In the genomic region with DNA sequence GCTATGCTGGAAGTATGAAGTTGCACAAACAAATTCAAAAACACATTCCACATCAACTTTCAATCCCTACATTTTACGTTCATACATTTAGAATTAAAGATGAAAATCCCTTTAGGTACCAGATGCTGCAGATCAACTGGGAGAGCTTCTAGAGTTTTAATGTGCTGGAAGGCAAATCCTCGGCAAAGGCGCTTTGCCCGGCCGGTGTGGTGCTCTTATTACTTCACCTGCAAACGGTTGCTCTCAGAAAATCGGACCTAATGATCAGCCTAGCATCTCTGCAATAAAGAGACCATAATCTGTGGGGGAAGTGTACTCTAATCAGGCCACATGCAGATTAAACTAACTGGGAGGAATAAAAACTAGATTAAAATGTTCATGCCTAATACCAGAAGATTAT, we compare ENCODE assay signal across 20 cellular contexts.
DNase-seq lines count a peak whose midpoint lies in the region; TF ChIP-seq lines count a peak whose summit lies in the region.
"Had no signal": no experiment of that assay in that cellular context is flagged by ENCODE, and none has a peak within 500 bp of the region (broad histone marks: within the 10 kb centered on the region; RNA-seq: fewer than 3 reads in every experiment).

No MANE protein-coding gene starts in this region.

- H3K9me3 ChIP-seq in WERI-Rb-1 (ENCODE audit: severe bottlenecking) (no peaks in the 10 kb centered on the region), osteoblast (ENCODE audit: low read depth, low read length) (no peaks in the 10 kb centered on the region)
- H3K9me3 ChIP-seq: A549; BLaER1 treated with 17β-estradiol and CSF1 and Interleukin-3, amounts not matched to agents 10 nM and 100 nM; Caco-2 had no signal

- H3K9me3 Mint-ChIP-seq in glutamatergic neuron (ENCODE audit: unreplicated experiment) = no peaks in the 10 kb centered on the region
- H3K9me3 Mint-ChIP-seq: CD4-positive, alpha-beta T cell; CD8-positive, alpha-beta T cell had no signal

- H3K27ac Mint-ChIP-seq in glutamatergic neuron (ENCODE audit: unreplicated experiment) = no peak overlapping the region
- H3K27ac Mint-ChIP-seq: B cell; CD4-positive, alpha-beta T cell; CD8-positive, alpha-beta T cell had no signal

- H3K4me3 ChIP-seq in WERI-Rb-1 (ENCODE audit: low read depth, low read length) = no peak overlapping the region
- H3K4me3 ChIP-seq in osteoblast (ENCODE audit: insufficient read depth, low read length) = no peak overlapping the region
- H3K4me3 ChIP-seq: A549; BLaER1 treated with 17β-estradiol and CSF1 and Interleukin-3, amounts not matched to agents 10 nM and 100 nM had no signal

- H3K79me2 ChIP-seq in osteoblast (ENCODE audit: insufficient read depth, low read length) = no peaks in the 10 kb centered on the region

- H3K27ac ChIP-seq in WERI-Rb-1 (peak overlapping the region; percentile 73), osteoblast (ENCODE audit: low read depth, low read length) (no peak overlapping the region)
- H3K27ac ChIP-seq: 22Rv1; A549; BLaER1 treated with 17β-estradiol and CSF1 and Interleukin-3, amounts not matched to agents 10 nM and 100 nM; C4-2B had no signal

- H3K27me3 ChIP-seq in WERI-Rb-1 (ENCODE audit: insufficient read depth, low read depth, severe bottlenecking) = no peaks in the 10 kb centered on the region
- no peaks in the 10 kb centered on the region for H3K27me3 ChIP-seq in osteoblast (ENCODE audit: insufficient read depth, low read length)
- H3K27me3 ChIP-seq: BLaER1 treated with 17β-estradiol and CSF1 and Interleukin-3, amounts not matched to agents 10 nM and 100 nM had no signal

- H3K36me3 ChIP-seq in WERI-Rb-1 (no peaks in the 10 kb centered on the region), osteoblast (ENCODE audit: insufficient read depth, low read length) (no peaks in the 10 kb centered on the region)

- H3K36me3 Mint-ChIP-seq in glutamatergic neuron (ENCODE audit: unreplicated experiment) = no peaks in the 10 kb centered on the region

- no peak overlapping the region for H3K4me2 ChIP-seq in osteoblast (ENCODE audit: insufficient read depth, low read length)
- H3K4me2 ChIP-seq: A549; BLaER1 treated with 17β-estradiol and CSF1 and Interleukin-3, amounts not matched to agents 10 nM and 100 nM had no signal

- no peak for TF ChIP-seq CTCF in WERI-Rb-1 (IDR thresholded peaks at IDR 0.05; ENCODE audit: low read depth, low read length)
- TF ChIP-seq CTCF in osteoblast (IDR thresholded peaks at IDR 0.05; ENCODE audit: extremely low read depth, low read depth, low read length) = no peak
- no peak for TF ChIP-seq CTCF in glutamatergic neuron (IDR thresholded peaks at IDR 0.05; ENCODE audit: partially characterized antibody, unreplicated experiment)

- no peaks in the 10 kb centered on the region for H4K20me1 ChIP-seq in osteoblast (ENCODE audit: insufficient read depth, low read length)
- H4K20me1 ChIP-seq: BLaER1 treated with 17β-estradiol and CSF1 and Interleukin-3, amounts not matched to agents 10 nM and 100 nM had no signal

- H3K4me1 ChIP-seq in osteoblast (ENCODE audit: insufficient read depth, low read length) = no peaks in the 10 kb centered on the region
- H3K4me1 ChIP-seq: A549; BLaER1 treated with 17β-estradiol and CSF1 and Interleukin-3, amounts not matched to agents 10 nM and 100 nM; Caco-2 had no signal

- no peak overlapping the region for H2AFZ ChIP-seq in osteoblast (ENCODE audit: low read length)

- H3K4me3 Mint-ChIP-seq in glutamatergic neuron (ENCODE audit: unreplicated experiment) = no peak overlapping the region
- H3K4me3 Mint-ChIP-seq: B cell; CD4-positive, alpha-beta T cell; CD8-positive, alpha-beta T cell had no signal

- no peaks in the 10 kb centered on the region for H3K27me3 Mint-ChIP-seq in glutamatergic neuron (ENCODE audit: unreplicated experiment)
- H3K27me3 Mint-ChIP-seq: B cell; CD4-positive, alpha-beta T cell had no signal

- peak; percentile 36 for DNase-seq in D341Med (ENCODE audit: low spot score)
- peak; percentile 80 to 86 for DNase-seq in NCI-H524 (lab: John Stamatoyannopoulos, UW)
- DNase-seq in NCI-H82 (lab: John Stamatoyannopoulos, UW) = peak; percentile 98
- peak; percentile 91 for DNase-seq in WERI-Rb-1
- no peak for DNase-seq in T1000 (lab: John Stamatoyannopoulos, UW)
- no peak for DNase-seq in osteoblast (ENCODE audit: insufficient read length, low spot score, missing footprints)
- no peak for DNase-seq in glutamatergic neuron
- DNase-seq in retina = no peak
- DNase-seq: AML-193; Caco-2; Calu3; CD4-positive, alpha-beta T cell; CD8-positive, alpha-beta T cell; DMS79 treated with DMSO at 0.1 percent for 48 hours; GF-D8 had no signal

- H3K4me1 Mint-ChIP-seq in glutamatergic neuron (ENCODE audit: low read depth, unreplicated experiment) = peaks cover 16% of the 10 kb centered on the region
- H3K4me1 Mint-ChIP-seq: B cell had no signal

Comparison
In these comparisons a context has a peak if more than half of its experiments do, and no peak if none do; other contexts are left out.
1. DNase-seq: peak in D341Med (single experiment), NCI-H524 (2 of 2), NCI-H82 (single experiment) and WERI-Rb-1 (single experiment); none in T1000 (single experiment), osteoblast (single experiment), glutamatergic neuron (single experiment) and retina (single experiment).